ENCODE assay signal across 12 cellular contexts in the genomic region with DNA sequence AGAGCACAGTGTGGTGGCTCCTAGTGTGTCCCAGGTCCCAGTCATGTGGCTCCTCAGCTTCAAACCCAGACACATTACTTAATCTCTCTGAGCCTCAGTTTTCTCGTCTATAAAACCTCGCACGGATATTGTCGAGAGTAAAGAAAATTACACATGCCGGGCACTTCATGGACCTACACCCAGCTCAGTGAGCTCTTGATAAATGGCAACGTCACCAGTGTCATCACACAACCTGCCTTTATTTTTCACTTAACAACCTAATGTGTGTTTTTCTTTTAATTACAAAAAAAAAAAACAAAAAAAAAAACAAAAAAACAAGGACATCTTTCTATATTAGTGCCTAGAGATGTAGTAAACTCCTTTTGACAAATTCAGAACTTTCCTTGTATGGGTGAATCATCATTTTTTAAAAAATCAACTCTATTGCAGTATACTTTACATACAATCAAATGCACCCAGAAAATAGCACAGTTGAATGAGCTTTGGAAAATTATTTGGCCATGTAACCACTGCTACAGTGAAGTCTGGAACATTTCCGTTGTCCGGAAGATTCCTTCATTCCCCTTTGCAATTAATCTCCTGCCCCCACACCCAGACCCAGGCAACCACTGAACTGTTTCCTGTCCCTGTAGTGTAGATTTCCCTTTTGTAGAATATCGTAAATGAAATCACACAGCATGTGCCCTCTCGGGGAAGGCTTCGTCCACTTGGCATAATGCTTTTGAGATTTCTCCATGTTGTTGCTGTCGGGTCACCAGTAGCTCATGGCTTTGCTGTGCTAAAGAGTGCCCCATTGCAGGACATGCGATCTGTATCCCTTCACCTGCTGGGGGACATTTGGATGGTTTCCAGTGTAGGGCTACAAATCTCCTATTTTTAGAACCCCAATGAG.
DNase-seq lines count a peak whose midpoint lies in the region; ATAC-seq, FAIRE-seq and TF ChIP-seq lines count a peak whose summit lies in the region.
"Had no signal": no experiment of that assay in that cellular context is flagged by ENCODE, and none has a peak within 500 bp of the region (broad histone marks: within the 10 kb centered on the region; RNA-seq: fewer than 3 reads in every experiment).

No MANE protein-coding gene starts in this region.

- H3K56ac ChIP-seq in H1 (replicated peaks; ENCODE audit: insufficient read length, low read depth, low read length): no peak overlapping the region

- no peak overlapping the region for H4K8ac ChIP-seq in H1 (ENCODE audit: extremely low read depth, insufficient read depth, low read length)

- H3K4me3 Mint-ChIP-seq in naive thymus-derived CD4-positive, alpha-beta T cell: peak overlapping the region in 8 of 10 donors; percentile 13 to 60 (median 45)
- H3K4me3 Mint-ChIP-seq: memory B cell had no signal

- H3K27ac Mint-ChIP-seq in naive thymus-derived CD4-positive, alpha-beta T cell: peak overlapping the region in 7 of 9 donors; percentile 13 to 77 (median 56)
- H3K27ac Mint-ChIP-seq: memory B cell had no signal

- H3K79me2 ChIP-seq in ACC112 (ENCODE audit: control insufficient read depth, insufficient read depth, low read length, unreplicated experiment): no peaks in the 10 kb centered on the region
- H3K79me2 ChIP-seq in H1 (ENCODE audit: control insufficient read depth in 1 of 2, insufficient read depth in 2 of 2, low read length in 2 of 2): no peaks in the 10 kb centered on the region

- 91% methylated on average over 13 of the region's 13 CpGs; no CpG with 5 or more reads in 1 of the 2 experiments for WGBS in H1 (ENCODE audit: extremely low coverage in 1 of 2, insufficient coverage in 1 of 2, insufficient read length in 1 of 2, insufficient replicate concordance in 2 of 2, low coverage in 1 of 2, low lambda C conversion rate in 2 of 2, missing lambda C conversion rate in 1 of 2), 2 experiments

- DNase-seq in H1 (ENCODE audit: low read depth in 1 of 2, low spot score in 2 of 2) (no peak), midbrain (lab: John Stamatoyannopoulos, UW) (no peak), HK-2 (ENCODE audit: unreplicated experiment) (no peak)
- DNase-seq in naive thymus-derived CD4-positive, alpha-beta T cell: no peak
- DNase-seq: central memory CD4-positive, alpha-beta T cell; DMS79; NCI-H2171 treated with DMSO at 0.1 percent for 48 hours had no signal

- H2BK12ac ChIP-seq in H1 (ENCODE audit: low read depth, low read length): no peak overlapping the region

- H4K20me1 ChIP-seq in H1 (replicated peaks in 1 of 2; ENCODE audit: control insufficient read depth in 1 of 2, insufficient read depth in 2 of 2, low read length in 2 of 2): no peaks in the 10 kb centered on the region

- no peak for FAIRE-seq in H1 (lab: Jason Lieb, UNC)

- no peak overlapping the region for H2BK15ac ChIP-seq in H1 (ENCODE audit: low read length)

- H3K27ac ChIP-seq in ACC112 (ENCODE audit: low read depth, low read length): peak overlapping the region; percentile 71
- H3K27ac ChIP-seq in H1 (ENCODE audit: low read depth, low read length): no peak overlapping the region
- H3K27ac ChIP-seq in naive thymus-derived CD4-positive, alpha-beta T cell (ENCODE audit: low read depth, low read length): no peak overlapping the region

- H3K4ac ChIP-seq in H1 (replicated peaks; ENCODE audit: insufficient read length, low read depth, low read length): no peak overlapping the region

- TF ChIP-seq RAD21 in Ishikawa (IDR thresholded peaks at IDR 0.05; ENCODE audit: low read depth) (no peak), H1 (IDR thresholded peaks at IDR 0.05 in 1 of 2, conservative IDR thresholded peaks at IDR 0.05 in 1 of 2; ENCODE audit: low read depth in 2 of 2, low read length in 2 of 2) (no peak)

- H2BK20ac ChIP-seq in H1 (ENCODE audit: low read length): no peak overlapping the region

- H3K9ac ChIP-seq in H1 (replicated peaks in 1 of 4; ENCODE audit: extremely low read depth in 1 of 4, low read depth in 3 of 4, low read length in 3 of 4): no peak overlapping the region

- no peaks in the 10 kb centered on the region for H3K36me3 ChIP-seq in ACC112 (ENCODE audit: insufficient read depth, low read length)
- H3K36me3 ChIP-seq in H1 (ENCODE audit: control insufficient read depth in 2 of 4, insufficient read depth in 4 of 4, low read length in 3 of 4): no peaks in the 10 kb centered on the region
- no peaks in the 10 kb centered on the region for H3K36me3 ChIP-seq in naive thymus-derived CD4-positive, alpha-beta T cell (ENCODE audit: control insufficient read depth in 2 of 3, insufficient read depth in 3 of 3, low read length in 3 of 3)

- CTCF ChIA-PET in H1 (lab: Charles Lee; ENCODE audit: partially characterized antibody): interaction anchor here (0.7 to 2.5 kb wide), 5 partner anchors 23 to 162 kb away, joined by 3 to 8 read pairs (median 3); no protein-coding TSS in a partner anchor
- CTCF ChIA-PET in naive thymus-derived CD4-positive, alpha-beta T cell (lab: Charles Lee): interaction anchor here (0.5 kb wide), 1 partner anchor 237 kb away, joined by 3 read pairs; no protein-coding TSS in a partner anchor

- H3K79me1 ChIP-seq in H1 (ENCODE audit: low read depth, low read length): no peaks in the 10 kb centered on the region

- intact Hi-C loops in naive thymus-derived CD4-positive, alpha-beta T cell (cut with micrococcal nuclease): loop anchor here in 1 of 2 donors (5.0 kb wide), 1 partner anchor 288 kb away; the partner anchor contains the start of gene MRPL22

- H4K5ac ChIP-seq in H1 (ENCODE audit: insufficient read length, low read depth, low read length): no peak overlapping the region

- H3K4me1 ChIP-seq in ACC112 (ENCODE audit: control insufficient read depth, insufficient read depth, low read length, unreplicated experiment): peaks cover 15% of the 10 kb centered on the region
- peaks cover 0 to 7% (median 2%) of the 10 kb centered on the region in 4 experiments; a peak in 2 of 7 replicates for H3K4me1 ChIP-seq in H1 (replicated peaks in 1 of 4; ENCODE audit: control insufficient read depth in 3 of 4, insufficient read depth in 4 of 4, low read length in 3 of 4)
- peaks cover 0 to 4% of the 10 kb centered on the region in 2 donors for H3K4me1 ChIP-seq in naive thymus-derived CD4-positive, alpha-beta T cell (ENCODE audit: control insufficient read depth in 2 of 2, insufficient read depth in 2 of 2, low read length in 2 of 2)

- H2AK5ac ChIP-seq in H1 (ENCODE audit: low read depth, low read length): no peak overlapping the region

- peak overlapping the region; percentile 94 for H2AFZ ChIP-seq in ACC112 (ENCODE audit: low read length, unreplicated experiment)
- H2AFZ ChIP-seq in H1 (ENCODE audit: low read length): peak overlapping the region; percentile 41

- no peaks in the 10 kb centered on the region for H3K36me3 Mint-ChIP-seq in naive thymus-derived CD4-positive, alpha-beta T cell
- H3K36me3 Mint-ChIP-seq: memory B cell had no signal

- H3K4me2 ChIP-seq in H1 (ENCODE audit: insufficient read depth in 1 of 2, low read depth in 2 of 2, low read length in 2 of 2): no peak overlapping the region

- H3K4me3 ChIP-seq in ACC112 (ENCODE audit: low read depth, low read length) (peak overlapping the region; percentile 70), H1 (ENCODE audit: extremely low read depth in 1 of 4, insufficient read depth in 2 of 4, low read depth in 3 of 4, low read length in 4 of 4) (no peak overlapping the region)
- H3K4me3 ChIP-seq in naive thymus-derived CD4-positive, alpha-beta T cell (ENCODE audit: low read length): no peak overlapping the region

- no peak for TF ChIP-seq CTCF in H1 (IDR thresholded peaks at IDR 0.05; ENCODE audit: control extremely low read depth in 1 of 3, insufficient read depth in 1 of 3, low read depth in 1 of 3, low read length in 3 of 3)

- H3K4me1 Mint-ChIP-seq in naive thymus-derived CD4-positive, alpha-beta T cell: peaks cover 6 to 17% (median 9%) of the 10 kb centered on the region in 7 donors

- no peak overlapping the region for H3K14ac ChIP-seq in H1 (ENCODE audit: insufficient read length)

- H4K91ac ChIP-seq in H1 (replicated peaks; ENCODE audit: insufficient read length, low read length): no peak overlapping the region

- TF ChIP-seq POLR2A in H1 (IDR thresholded peaks at IDR 0.05; ENCODE audit: control extremely low read depth in 1 of 2, low read depth in 2 of 2, low read length in 2 of 2): no peak

- no peak overlapping the region for H3K23ac ChIP-seq in H1 (ENCODE audit: insufficient read length)

- no peak overlapping the region for H2BK120ac ChIP-seq in H1 (replicated peaks; ENCODE audit: low read depth, low read length)

- no peaks in the 10 kb centered on the region for H3K27me3 ChIP-seq in ACC112 (ENCODE audit: insufficient read depth, low read length)
- H3K27me3 ChIP-seq in H1 (replicated peaks in 1 of 4; ENCODE audit: control insufficient read depth in 3 of 4, extremely low read depth in 1 of 4, insufficient read depth in 3 of 4, low read length in 3 of 4): no peaks in the 10 kb centered on the region
- no peaks in the 10 kb centered on the region for H3K27me3 ChIP-seq in naive thymus-derived CD4-positive, alpha-beta T cell (ENCODE audit: control insufficient read depth in 2 of 2, insufficient read depth in 2 of 2, low read length in 2 of 2)

- no peaks in the 10 kb centered on the region for H3K9me3 Mint-ChIP-seq in naive thymus-derived CD4-positive, alpha-beta T cell
- H3K9me3 Mint-ChIP-seq: memory B cell had no signal

- no peaks in the 10 kb centered on the region for H3K23me2 ChIP-seq in H1 (ENCODE audit: low read depth, low read length)

- no peak for ATAC-seq in naive thymus-derived CD4-positive, alpha-beta T cell
- ATAC-seq in GM21390 (IDR thresholded peaks at IDR 0.05; ENCODE audit: unreplicated experiment) (no peak), HG02642 (IDR thresholded peaks at IDR 0.05; ENCODE audit: poor library complexity, unreplicated experiment) (no peak)

- POLR2A ChIA-PET in H1 (lab: Charles Lee; ENCODE audit: partially characterized antibody): interaction anchor here (1.1 kb wide), 1 partner anchor 203 kb away, joined by 3 read pairs; no protein-coding TSS in a partner anchor
- POLR2A ChIA-PET in naive thymus-derived CD4-positive, alpha-beta T cell (lab: Charles Lee): interaction anchor here (1.2 kb wide), 1 partner anchor 195 kb away, joined by 4 read pairs; no protein-coding TSS in a partner anchor

- no peaks in the 10 kb centered on the region for H3K27me3 Mint-ChIP-seq in naive thymus-derived CD4-positive, alpha-beta T cell
- H3K27me3 Mint-ChIP-seq: memory B cell had no signal

- no peak overlapping the region for H3K18ac ChIP-seq in H1 (ENCODE audit: extremely low read depth, low read length)

- H3K9me3 ChIP-seq in H1 (ENCODE audit: insufficient read depth in 2 of 2, low read depth in 1 of 2, low read length in 1 of 2): no peaks in the 10 kb centered on the region
- H3K9me3 ChIP-seq in naive thymus-derived CD4-positive, alpha-beta T cell (ENCODE audit: control insufficient read depth in 2 of 3, low read length in 3 of 3): no peaks in the 10 kb centered on the region

- H2BK5ac ChIP-seq in H1 (ENCODE audit: low read depth, low read length): no peak overlapping the region

- TF ChIP-seq EP300 in Ishikawa (IDR thresholded peaks at IDR 0.05; ENCODE audit: borderline replicate concordance): no peak
- TF ChIP-seq EP300 in H1 (IDR thresholded peaks at IDR 0.05; ENCODE audit: borderline replicate concordance in 1 of 2, low read depth in 2 of 2, low read length in 2 of 2): no peak

TF ChIP-seq in Ishikawa, 13 proteins besides CTCF, POLR2A, EP300 and RAD21 (continues in another document):
- no peak for TF ChIP-seq CEBPB (IDR thresholded peaks at IDR 0.05)

TF ChIP-seq in H1, 55 proteins besides CTCF, POLR2A, EP300 and RAD21 (continues in another document):
- no peak for TF ChIP-seq CHD2 (IDR thresholded peaks at IDR 0.05; ENCODE audit: low read length)
